8 cellular contexts compared by ENCODE assay signal in genomic region chr3:138774529-138775253, GRCh38.
DNase-seq lines count a peak whose midpoint lies in the region; ATAC-seq lines count a peak whose summit lies in the region.

No MANE protein-coding gene starts in this region.

- H3K4me3 Mint-ChIP-seq in activated CD4-positive, alpha-beta memory T cell treated with anti-CD3 and anti-CD28 coated beads, Interleukin-2, amount 10 ng/mL, durations not matched to agents 7 days and 5 days: no peak overlapping the region

- H3K27ac ChIP-seq in rectal smooth muscle tissue (ENCODE audit: low read depth, low read length): peak overlapping the region; percentile 49

- ATAC-seq in HG02885 (IDR thresholded peaks at IDR 0.05; ENCODE audit: poor library complexity, unreplicated experiment) (peak; percentile 57), Right ventricle myocardium superior (ENCODE audit: poor library complexity) (peak; percentile 91), HG03108 (IDR thresholded peaks at IDR 0.05; ENCODE audit: unreplicated experiment) (no peak)

- H3K36me3 Mint-ChIP-seq in activated CD4-positive, alpha-beta memory T cell treated with anti-CD3 and anti-CD28 coated beads, Interleukin-2, amount 10 ng/mL, durations not matched to agents 7 days and 5 days (ENCODE audit: low read depth): peaks cover 13% of the 10 kb centered on the region

- no peaks in the 10 kb centered on the region for H3K9me3 Mint-ChIP-seq in activated CD4-positive, alpha-beta memory T cell treated with anti-CD3 and anti-CD28 coated beads, Interleukin-2, amount 10 ng/mL, durations not matched to agents 7 days and 5 days

- H3K36me3 ChIP-seq in rectal smooth muscle tissue (ENCODE audit: control insufficient read depth, insufficient read depth, low read length): no peaks in the 10 kb centered on the region

- H3K4me1 ChIP-seq in rectal smooth muscle tissue (ENCODE audit: control insufficient read depth, insufficient read depth, low read length): peaks cover 8% of the 10 kb centered on the region

- H3K27ac Mint-ChIP-seq in activated CD4-positive, alpha-beta memory T cell treated with anti-CD3 and anti-CD28 coated beads, Interleukin-2, amount 10 ng/mL, durations not matched to agents 7 days and 5 days: no peak overlapping the region

- H3K27me3 Mint-ChIP-seq in activated CD4-positive, alpha-beta memory T cell treated with anti-CD3 and anti-CD28 coated beads, Interleukin-2, amount 10 ng/mL, durations not matched to agents 7 days and 5 days: no peaks in the 10 kb centered on the region

- POLR2A ChIA-PET in activated CD4-positive, alpha-beta memory T cell treated with anti-CD3 and anti-CD28 coated beads, Interleukin-2, amount 10 ng/mL, durations not matched to agents 7 days and 5 days (lab: Charles Lee): no interaction called here

- H3K27me3 ChIP-seq in rectal smooth muscle tissue (ENCODE audit: control insufficient read depth, insufficient read depth, low read length): no peaks in the 10 kb centered on the region

- H3K4me1 Mint-ChIP-seq in activated CD4-positive, alpha-beta memory T cell treated with anti-CD3 and anti-CD28 coated beads, Interleukin-2, amount 10 ng/mL, durations not matched to agents 7 days and 5 days: peaks cover 25% of the 10 kb centered on the region

- intact Hi-C loops in Right ventricle myocardium superior (cut with DNase I): no loop called here

- no peak overlapping the region for H3K9ac ChIP-seq in rectal smooth muscle tissue (ENCODE audit: low read length)

- CTCF ChIA-PET in activated CD4-positive, alpha-beta memory T cell treated with anti-CD3 and anti-CD28 coated beads, Interleukin-2, amount 10 ng/mL, durations not matched to agents 7 days and 5 days (lab: Charles Lee): interaction anchor here (1.2 kb wide), 1 partner anchor 141 kb away, joined by 3 read pairs; no protein-coding TSS in a partner anchor

- DNase-seq in EH (ENCODE audit: low read depth) (peak; percentile 99), NCI-H2029 (lab: John Stamatoyannopoulos, UW) (peak; percentile 98), Right ventricle myocardium superior (no peak), mesenteric fat pad (ENCODE audit: low spot score) (no peak)
- peak; percentile 31 for DNase-seq in activated CD4-positive, alpha-beta memory T cell treated with anti-CD3 and anti-CD28 coated beads, Interleukin-2, amount 10 ng/mL, durations not matched to agents 7 days and 5 days

- no peak overlapping the region for H3K4me3 ChIP-seq in rectal smooth muscle tissue (ENCODE audit: low read length)

Comparison
In these comparisons a context has a peak if more than half of its experiments do, and no peak if none do; other contexts are left out.
1. DNase-seq: peak in EH (single experiment), NCI-H2029 (single experiment) and activated CD4-positive, alpha-beta memory T cell treated with anti-CD3 and anti-CD28 coated beads, Interleukin-2, amount 10 ng/mL, durations not matched to agents 7 days and 5 days (single experiment); none in Right ventricle myocardium superior (single experiment) and mesenteric fat pad (single experiment).